18 cellular contexts compared by ENCODE assay signal in genomic region chr10:104581884-104582603, GRCh38. TPM values are rescaled to one million over a fixed set of nuclear protein-coding genes. Genes with fewer than 3 reads are reported as not detected.
DNase-seq lines count a peak whose midpoint lies in the region; ATAC-seq, FAIRE-seq and TF ChIP-seq lines count a peak whose summit lies in the region.
"Had no signal": no experiment of that assay in that cellular context is flagged by ENCODE, and none has a peak within 500 bp of the region (broad histone marks: within the 10 kb centered on the region; RNA-seq: fewer than 3 reads in every experiment).

No MANE protein-coding gene starts in this region.

- H4K20me1 ChIP-seq in mammary epithelial cell (ENCODE audit: insufficient read depth, low read length) (no peaks in the 10 kb centered on the region), smooth muscle cell (ENCODE audit: low read depth) (no peaks in the 10 kb centered on the region)

- H3K27me3 ChIP-seq in mammary epithelial cell (ENCODE audit: insufficient read depth, low read length) (no peaks in the 10 kb centered on the region), smooth muscle cell (ENCODE audit: low read depth) (no peaks in the 10 kb centered on the region)

- no peaks in the 10 kb centered on the region for H3K9me3 ChIP-seq in mammary epithelial cell (replicated peaks; ENCODE audit: insufficient read depth, low read length)
- H3K9me3 ChIP-seq in smooth muscle cell (replicated peaks; ENCODE audit: low read depth), result no peaks in the 10 kb centered on the region
- H3K9me3 ChIP-seq: esophagus squamous epithelium, sigmoid colon had no signal

- H3K79me2 ChIP-seq in mammary epithelial cell (ENCODE audit: insufficient read depth, low read length), result no peaks in the 10 kb centered on the region
- H3K79me2 ChIP-seq in smooth muscle cell (ENCODE audit: low read depth), result no peaks in the 10 kb centered on the region

- H3K27me3 Mint-ChIP-seq in naive thymus-derived CD8-positive, alpha-beta T cell, result peaks cover 10 to 31% (median 16%) of the 10 kb centered on the region in 5 donors

- H3K9me3 Mint-ChIP-seq in naive thymus-derived CD8-positive, alpha-beta T cell, result peaks cover 0 to 2% (median 0%) of the 10 kb centered on the region in 9 donors
- H3K9me3 Mint-ChIP-seq: activated naive CD4-positive, alpha-beta T cell treated with anti-CD3 and anti-CD28 coated beads, Interleukin-2, amount 10 ng/mL, durations not matched to agents 7 days and 5 days had no signal

- no peak overlapping the region for H3K9ac ChIP-seq in mammary epithelial cell (ENCODE audit: insufficient read depth, low read length)
- H3K9ac ChIP-seq in smooth muscle cell (ENCODE audit: low read depth), result no peak overlapping the region

- H3K4me1 ChIP-seq in mammary epithelial cell (ENCODE audit: insufficient read depth, low read length) (peaks cover 20% of the 10 kb centered on the region), smooth muscle cell (ENCODE audit: low read depth) (no peaks in the 10 kb centered on the region)

- H3K27ac Mint-ChIP-seq in naive thymus-derived CD8-positive, alpha-beta T cell, result peak overlapping the region in 1 of 10 donors; percentile 1
- H3K27ac Mint-ChIP-seq: activated naive CD4-positive, alpha-beta T cell treated with anti-CD3 and anti-CD28 coated beads, Interleukin-2, amount 10 ng/mL, durations not matched to agents 7 days and 5 days had no signal

- no peak for TF ChIP-seq POLR2A in GM12891 (IDR thresholded peaks at IDR 0.05; ENCODE audit: low read depth, low read length)

- H3K27ac ChIP-seq in mammary epithelial cell (ENCODE audit: insufficient read depth, low read depth, low read length) (no peak overlapping the region), smooth muscle cell (ENCODE audit: low read depth) (peak overlapping the region; percentile 22)
- H3K27ac ChIP-seq: esophagus squamous epithelium, sigmoid colon had no signal

- H3K36me3 ChIP-seq in mammary epithelial cell (ENCODE audit: insufficient read depth, low read length) (no peaks in the 10 kb centered on the region), smooth muscle cell (ENCODE audit: low read depth) (no peaks in the 10 kb centered on the region)
- H3K36me3 ChIP-seq: esophagus squamous epithelium, sigmoid colon had no signal

- H3K4me2 ChIP-seq in mammary epithelial cell (ENCODE audit: insufficient read depth, low read depth, low read length), result no peak overlapping the region
- no peak overlapping the region for H3K4me2 ChIP-seq in smooth muscle cell

- H2AFZ ChIP-seq in mammary epithelial cell (ENCODE audit: low read depth, low read length), result no peak overlapping the region
- no peak overlapping the region for H2AFZ ChIP-seq in smooth muscle cell (ENCODE audit: low read depth)

- BruUV-seq in mammary epithelial cell (replicated peaks; lab: Mats Ljungman, UMichigan), result no TSS peak

- ATAC-seq in naive thymus-derived CD8-positive, alpha-beta T cell, result no peak
- ATAC-seq in GM21423 (IDR thresholded peaks at IDR 0.05; ENCODE audit: unreplicated experiment), result no peak

- H3K36me3 Mint-ChIP-seq in naive thymus-derived CD8-positive, alpha-beta T cell, result no peaks in the 10 kb centered on the region
- H3K36me3 Mint-ChIP-seq: activated naive CD4-positive, alpha-beta T cell treated with anti-CD3 and anti-CD28 coated beads, Interleukin-2, amount 10 ng/mL, durations not matched to agents 7 days and 5 days had no signal

- no peak for FAIRE-seq in GM12891 (lab: Jason Lieb, UNC)

- H3K4me3 ChIP-seq in mammary epithelial cell (replicated peaks in 1 of 3; ENCODE audit: insufficient read depth in 1 of 3, low read depth in 2 of 3, low read length in 3 of 3) (no peak overlapping the region), smooth muscle cell (no peak overlapping the region)
- H3K4me3 ChIP-seq: esophagus squamous epithelium, sigmoid colon had no signal

- no peaks in the 10 kb centered on the region for H3F3A ChIP-seq in smooth muscle cell (ENCODE audit: low read depth)

- intact Hi-C loops in mammary epithelial cell (cut with micrococcal nuclease), result loop anchor here (1.0 to 2.0 kb wide), 2 partner anchors 32 to 41 kb away; no protein-coding TSS in a partner anchor

- POLR2A ChIA-PET in naive thymus-derived CD8-positive, alpha-beta T cell (lab: Charles Lee), result no interaction called here

- dilution Hi-C loops in mammary epithelial cell (cut with HindIII; ENCODE audit: low sequenced_read_pairs), result loop anchor here (25.0 kb wide), 1 partner anchor 170 kb away; no protein-coding TSS in a partner anchor

- no peak overlapping the region for H3K4me3 Mint-ChIP-seq in naive thymus-derived CD8-positive, alpha-beta T cell
- H3K4me3 Mint-ChIP-seq: activated naive CD4-positive, alpha-beta T cell treated with anti-CD3 and anti-CD28 coated beads, Interleukin-2, amount 10 ng/mL, durations not matched to agents 7 days and 5 days had no signal

- TF ChIP-seq CTCF in mammary epithelial cell (conservative IDR thresholded peaks at IDR 0.05 in 1 of 2, IDR thresholded peaks at IDR 0.05 in 1 of 2; ENCODE audit: extremely low read depth in 1 of 2, insufficient read depth in 1 of 2, low read depth in 1 of 2, low read length in 2 of 2) (no peak), smooth muscle cell (IDR thresholded peaks at IDR 0.05; ENCODE audit: borderline replicate concordance, insufficient read depth, poor library complexity, severe bottlenecking) (no peak)

- CTCF ChIA-PET in mammary epithelial cell (lab: Charles Lee; ENCODE audit: low non-redundant PET), result interaction anchor here (1.0 kb wide), 1 partner anchor 41 kb away, joined by 4 read pairs; no protein-coding TSS in a partner anchor

- DNase-seq in GM03348 (ENCODE audit: low spot score), result peak; percentile 65
- peak; percentile 89 for DNase-seq in NCI-H226
- DNase-seq in mammary epithelial cell, result peak; percentile 60
- no peak for DNase-seq in smooth muscle cell (lab: John Stamatoyannopoulos, UW; ENCODE audit: unreplicated experiment)
- DNase-seq in naive thymus-derived CD8-positive, alpha-beta T cell, result no peak
- no peak for DNase-seq in GM12891 (ENCODE audit: insufficient read length, low spot score)
- DNase-seq: activated CD4-positive, alpha-beta T cell treated with anti-CD3 and anti-CD28 coated beads, Interleukin-2, amount 50 U/mL, for 1 hour; activated naive CD4-positive, alpha-beta T cell treated with anti-CD3 and anti-CD28 coated beads, Interleukin-2, amount 10 ng/mL, durations not matched to agents 7 days and 5 days; DMS79; esophagus squamous epithelium; hypothalamus; NCI-H187 treated with DMSO at 0.1 percent for 48 hours; occipital lobe; sigmoid colon; stimulated activated CD4-positive, alpha-beta T cell treated with anti-CD3 and anti-CD28 coated beads, Interleukin-2, amount 100 ng/mL, for 48 hours had no signal

- peaks cover 11 to 28% (median 17%) of the 10 kb centered on the region in 4 donors for H3K4me1 Mint-ChIP-seq in naive thymus-derived CD8-positive, alpha-beta T cell

- 45% methylated on average over 5 of the region's 5 CpGs for WGBS in mammary epithelial cell (ENCODE audit: low coverage, missing lambda C conversion rate)
- WGBS in smooth muscle cell (ENCODE audit: low lambda C conversion rate), result 57% methylated on average over 5 of the region's 5 CpGs

- in situ Hi-C loops in mammary epithelial cell (cut with MboI; ENCODE audit: low sequenced_read_pairs in 2 of 2), result loop anchor here in 1 of 2 donors (25.0 kb wide), 1 partner anchor 295 kb away; no protein-coding TSS in a partner anchor

TF ChIP-seq in GM12891, 5 proteins besides CTCF, POLR2A, EP300 and RAD21:
- no peak for TF ChIP-seq TAF1 (IDR thresholded peaks at IDR 0.05; ENCODE audit: low read depth, low read length)
- TF ChIP-seq POU2F2 (IDR thresholded peaks at IDR 0.05; ENCODE audit: low read depth, low read length), result no peak
- no peak for TF ChIP-seq POLR2AphosphoS5 (IDR thresholded peaks at IDR 0.05; ENCODE audit: low read depth, low read length)
- no peak for TF ChIP-seq PAX5 (IDR thresholded peaks at IDR 0.05; ENCODE audit: insufficient read depth, low read length, severe bottlenecking)
- no peak for TF ChIP-seq SPI1 (IDR thresholded peaks at IDR 0.05; ENCODE audit: low read depth, low read length)

RNA-seq across cellular contexts. Expression of gene SORCS3, which starts 59.0 kb away (rescaled TPM):
- total RNA-seq in mammary epithelial cell (not detected), smooth muscle cell (not detected in 2 replicates)
- polyA plus RNA-seq in mammary epithelial cell (not detected), smooth muscle cell (not detected in 2 replicates)
- polyA minus RNA-seq in mammary epithelial cell, result not detected
- total RNA-seq in naive thymus-derived CD8-positive, alpha-beta T cell, result not detected
- polyA plus RNA-seq in naive thymus-derived CD8-positive, alpha-beta T cell, result under 1 TPM in 2 of 3 donors, not detected in 1; 0.15 to 0.19 TPM
- polyA plus RNA-seq in GM12891 (2012; ENCODE audit: low read depth, missing spikeins), result not detected
- total RNA-seq: esophagus squamous epithelium, left lobe of liver, NCI-H460 had no signal

Comparison
In these comparisons a context has a peak if more than half of its experiments do, and no peak if none do; other contexts are left out.
1. DNase-seq: peak in GM03348 (single experiment), NCI-H226 (single experiment) and mammary epithelial cell (single experiment); none in smooth muscle cell (single experiment), naive thymus-derived CD8-positive, alpha-beta T cell (0 of 10) and GM12891 (single experiment).